27 cellular contexts compared by ENCODE assay signal in genomic region chr7:34652784-34653183, GRCh38. TPM values are rescaled to one million over a fixed set of nuclear protein-coding genes. Genes with fewer than 3 reads are reported as not detected.
A peak's percentile ranks its signal among the peaks of the same experiment; 100 is the strongest.
DNase-seq lines count a peak whose midpoint lies in the region; ATAC-seq and TF ChIP-seq lines count a peak whose summit lies in the region.
"Had no signal": no experiment of that assay in that cellular context is flagged by ENCODE, and none has a peak within 500 bp of the region (broad histone marks: within the 10 kb centered on the region; RNA-seq: fewer than 3 reads in every experiment).

No MANE protein-coding gene starts in this region.

- no peaks in the 10 kb centered on the region for H3K9me3 ChIP-seq in colonic mucosa
- H3K9me3 ChIP-seq: vagina had no signal

- H3K9ac ChIP-seq in colonic mucosa (ENCODE audit: low read depth in 2 of 2, low read length in 2 of 2): peak overlapping the region in 1 of 2 donors; percentile 7

- no peak overlapping the region for H3K27ac ChIP-seq in colonic mucosa
- H3K27ac ChIP-seq: C4-2B, esophagus muscularis mucosa, gastroesophageal sphincter, vagina had no signal

- H3K36me3 Mint-ChIP-seq in Calu3 (ENCODE audit: insufficient read depth, unreplicated experiment): peaks cover 13% of the 10 kb centered on the region
- H3K36me3 Mint-ChIP-seq in activated CD4-positive, alpha-beta T cell treated with anti-CD3 and anti-CD28 coated beads, Interleukin-2, amount 10 ng/mL, durations not matched to agents 24 days and 14 days (ENCODE audit: low read depth): no peaks in the 10 kb centered on the region
- H3K36me3 Mint-ChIP-seq: activated naive CD8-positive, alpha-beta T cell; brain; natural killer cell had no signal

- peak overlapping the region; percentile 52 for H3K4me3 Mint-ChIP-seq in Calu3 (ENCODE audit: low read depth, unreplicated experiment)
- H3K4me3 Mint-ChIP-seq in activated CD4-positive, alpha-beta T cell treated with anti-CD3 and anti-CD28 coated beads, Interleukin-2, amount 10 ng/mL, durations not matched to agents 24 days and 14 days: no peak overlapping the region
- H3K4me3 Mint-ChIP-seq: activated naive CD8-positive, alpha-beta T cell; brain; effector memory CD8-positive, alpha-beta T cell; natural killer cell; stimulated activated naive CD8-positive, alpha-beta T cell treated with anti-CD3 and anti-CD28 coated beads, Interleukin-15, amount 100 ng/mL, for 72 hours had no signal

- intact Hi-C loops in Calu3 (cut with micrococcal nuclease; ENCODE audit: unreplicated experiment) (no loop called here), colonic mucosa (cut with DNase I) (no loop called here)
- intact Hi-C loops in activated CD4-positive, alpha-beta T cell treated with anti-CD3 and anti-CD28 coated beads, Interleukin-2, amount 10 ng/mL, durations not matched to agents 24 days and 14 days (cut with micrococcal nuclease): no loop called here

- H3K4me1 ChIP-seq in colonic mucosa: no peaks in the 10 kb centered on the region
- H3K4me1 ChIP-seq: esophagus muscularis mucosa, gastroesophageal sphincter, vagina had no signal

- ATAC-seq in HG02571 (IDR thresholded peaks at IDR 0.05; ENCODE audit: unreplicated experiment): no peak
- ATAC-seq: effector memory CD8-positive, alpha-beta T cell; gastroesophageal sphincter; GM12878; natural killer cell; stimulated activated naive CD8-positive, alpha-beta T cell treated with anti-CD3 and anti-CD28 coated beads, Interleukin-15, amount 100 ng/mL, for 72 hours had no signal

- CTCF ChIA-PET in Calu3 (lab: Charles Lee): interaction anchor here (0.6 to 1.0 kb wide), 3 partner anchors 22 to 171 kb away, joined by 3 to 4 read pairs (median 3); no protein-coding TSS in a partner anchor

- H3K27me3 Mint-ChIP-seq in Calu3 (ENCODE audit: unreplicated experiment): no peaks in the 10 kb centered on the region
- no peaks in the 10 kb centered on the region for H3K27me3 Mint-ChIP-seq in activated CD4-positive, alpha-beta T cell treated with anti-CD3 and anti-CD28 coated beads, Interleukin-2, amount 10 ng/mL, durations not matched to agents 24 days and 14 days
- H3K27me3 Mint-ChIP-seq: activated naive CD8-positive, alpha-beta T cell; stimulated activated naive CD8-positive, alpha-beta T cell treated with anti-CD3 and anti-CD28 coated beads, Interleukin-15, amount 100 ng/mL, for 72 hours had no signal

- no peaks in the 10 kb centered on the region for H3K36me3 ChIP-seq in colonic mucosa
- H3K36me3 ChIP-seq: esophagus muscularis mucosa, gastroesophageal sphincter, vagina had no signal

- H3K4me3 ChIP-seq in colonic mucosa (no peak overlapping the region), retinal pigment epithelial cell (ENCODE audit: low read length) (no peak overlapping the region)
- H3K4me3 ChIP-seq: esophagus muscularis mucosa, gastroesophageal sphincter, GM12878, vagina had no signal

- peaks cover 62% of the 10 kb centered on the region for H3K4me1 Mint-ChIP-seq in Calu3 (ENCODE audit: low read depth, unreplicated experiment)
- H3K4me1 Mint-ChIP-seq in activated CD4-positive, alpha-beta T cell treated with anti-CD3 and anti-CD28 coated beads, Interleukin-2, amount 10 ng/mL, durations not matched to agents 24 days and 14 days: no peaks in the 10 kb centered on the region
- H3K4me1 Mint-ChIP-seq: natural killer cell; stimulated activated naive CD8-positive, alpha-beta T cell treated with anti-CD3 and anti-CD28 coated beads, Interleukin-15, amount 100 ng/mL, for 72 hours had no signal

- no TSS peak for BruUV-seq in Calu3 (replicated peaks; lab: Mats Ljungman, UMichigan)

- H3K27me3 ChIP-seq in colonic mucosa: no peaks in the 10 kb centered on the region
- H3K27me3 ChIP-seq: esophagus muscularis mucosa, gastroesophageal sphincter, vagina had no signal

- DNase-seq in Calu3 (peak; percentile 67), NCI-H226 (peak; percentile 1), colonic mucosa (peak; percentile 22), retinal pigment epithelial cell (ENCODE audit: low read depth) (peak; percentile 24), NCI-H2107 treated with DMSO at 0.1 percent for 48 hours (lab: John Stamatoyannopoulos, UW; ENCODE audit: unreplicated experiment) (no peak), NCI-H1436 (lab: John Stamatoyannopoulos, UW) (no peak)
- DNase-seq in activated CD4-positive, alpha-beta T cell treated with anti-CD3 and anti-CD28 coated beads, Interleukin-2, amount 10 ng/mL, durations not matched to agents 24 days and 14 days: no peak
- DNase-seq: effector memory CD8-positive, alpha-beta T cell; Kasumi-1; left cardiac atrium; mesenchymal stem cell; natural killer cell; NCI-H1105 treated with DMSO at 0.1 percent for 48 hours; NCI-H2107; NCI-H526; posterior cingulate gyrus; stimulated activated naive CD8-positive, alpha-beta T cell treated with anti-CD3 and anti-CD28 coated beads, Interleukin-15, amount 100 ng/mL, for 72 hours had no signal

- peak overlapping the region; percentile 75 for H3K27ac Mint-ChIP-seq in Calu3 (ENCODE audit: unreplicated experiment)
- no peak overlapping the region for H3K27ac Mint-ChIP-seq in activated CD4-positive, alpha-beta T cell treated with anti-CD3 and anti-CD28 coated beads, Interleukin-2, amount 10 ng/mL, durations not matched to agents 24 days and 14 days
- H3K27ac Mint-ChIP-seq: activated naive CD8-positive, alpha-beta T cell; effector memory CD8-positive, alpha-beta T cell; natural killer cell had no signal

- H3K9me3 Mint-ChIP-seq in Calu3 (ENCODE audit: low read depth, unreplicated experiment): peaks cover 3% of the 10 kb centered on the region
- H3K9me3 Mint-ChIP-seq in activated CD4-positive, alpha-beta T cell treated with anti-CD3 and anti-CD28 coated beads, Interleukin-2, amount 10 ng/mL, durations not matched to agents 24 days and 14 days: no peaks in the 10 kb centered on the region
- H3K9me3 Mint-ChIP-seq: effector memory CD8-positive, alpha-beta T cell; stimulated activated naive CD8-positive, alpha-beta T cell treated with anti-CD3 and anti-CD28 coated beads, Interleukin-15, amount 100 ng/mL, for 72 hours had no signal

- TF ChIP-seq CTCF in Calu3 (IDR thresholded peaks at IDR 0.05; ENCODE audit: unreplicated experiment) (no peak), colonic mucosa (IDR thresholded peaks at IDR 0.05) (no peak), retinal pigment epithelial cell (conservative IDR thresholded peaks at IDR 0.05; ENCODE audit: low read depth, low read length) (no peak)

RNA-seq across cellular contexts. Expression of gene NPSR1, which starts 5.2 kb away (rescaled TPM):
- total RNA-seq in Calu3 (2022) (not detected in 2 replicates), colonic mucosa (1 to 10 TPM in 1 of 2 donors, not detected in 1; 1.0 TPM)
- not detected in 2 replicates for total RNA-seq in activated CD4-positive, alpha-beta T cell treated with anti-CD3 and anti-CD28 coated beads, Interleukin-2, amount 10 ng/mL, durations not matched to agents 24 days and 14 days
- total RNA-seq: A673, esophagus muscularis mucosa, gastroesophageal sphincter, GM12878, H4, left cardiac atrium, natural killer cell, vagina had no signal

Comparison
In these comparisons a context has a peak if more than half of its experiments do, and no peak if none do; other contexts are left out.
1. DNase-seq: peak in Calu3 (single experiment), NCI-H226 (single experiment), colonic mucosa (single experiment) and retinal pigment epithelial cell (single experiment); none in NCI-H2107 treated with DMSO at 0.1 percent for 48 hours (single experiment), NCI-H1436 (single experiment) and activated CD4-positive, alpha-beta T cell treated with anti-CD3 and anti-CD28 coated beads, Interleukin-2, amount 10 ng/mL, durations not matched to agents 24 days and 14 days (single experiment).